Comparison of ENCODE assay signal across 26 cellular contexts in the genomic region with DNA sequence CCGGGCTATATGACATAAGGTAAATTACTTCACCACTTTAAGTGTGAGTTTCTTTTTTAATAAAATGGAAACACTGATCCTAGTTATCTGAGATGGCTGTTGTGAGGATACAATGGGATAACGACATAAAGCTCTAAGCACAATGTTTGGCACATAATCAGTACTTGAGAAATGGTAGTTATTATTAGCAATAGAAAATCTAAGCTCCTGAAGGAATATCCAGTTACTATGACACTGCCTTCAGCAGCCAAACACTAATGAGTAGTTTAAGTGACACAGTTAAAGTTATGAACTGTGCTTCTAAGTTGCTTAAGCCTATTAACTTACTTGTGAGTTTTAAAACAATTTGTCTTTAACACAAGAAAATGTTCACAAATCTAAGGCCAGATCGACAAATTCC.
"Had no signal": no experiment of that assay in that cellular context is flagged by ENCODE, and none has a peak within 500 bp of the region (broad histone marks: within the 10 kb centered on the region; RNA-seq: fewer than 3 reads in every experiment).

No MANE protein-coding gene starts in this region.

- H3K4me1 ChIP-seq: right lobe of liver, upper lobe of right lung had no signal

- H2AFZ ChIP-seq: neural progenitor cell had no signal

- ATAC-seq: activated CD8-positive, alpha-beta memory T cell treated with anti-CD3 and anti-CD28 coated beads, Interleukin-2, amount 10 ng/mL, durations not matched to agents 7 days and 5 days; activated CD8-positive, alpha-beta T cell treated with anti-CD3 and anti-CD28 coated beads, Interleukin-2, amount 10 ng/mL, durations not matched to agents 7 days and 5 days; gastroesophageal sphincter; left colon; naive thymus-derived CD4-positive, alpha-beta T cell; right lobe of liver; stimulated activated naive CD8-positive, alpha-beta T cell treated with anti-CD3 and anti-CD28 coated beads, Interleukin-15, Interleukin-2, amounts not matched to agents 100 U/mL and 50 U/mL, for 24 hours; upper lobe of right lung had no signal

- H3K9me3 ChIP-seq: right lobe of liver, tibial artery, upper lobe of right lung had no signal

- H3K9ac ChIP-seq: neural progenitor cell had no signal

- H3K27ac Mint-ChIP-seq: activated CD4-positive, alpha-beta T cell treated with anti-CD3 and anti-CD28 coated beads for 36 hours; activated CD8-positive, alpha-beta memory T cell treated with anti-CD3 and anti-CD28 coated beads, Interleukin-2, amount 10 ng/mL, durations not matched to agents 7 days and 5 days; activated CD8-positive, alpha-beta T cell treated with anti-CD3 and anti-CD28 coated beads, Interleukin-2, amount 10 ng/mL, durations not matched to agents 7 days and 5 days; activated naive CD4-positive, alpha-beta T cell treated with anti-CD3 and anti-CD28 coated beads, Interleukin-2, amount 50 U/mL, for 72 hours; dendritic cell treated with granulocyte-macrophage colony-stimulating factor and Interleukin-4, amounts not matched to agents 40 ng/mL and 50 ng/mL, for 4 days; naive thymus-derived CD4-positive, alpha-beta T cell had no signal

- H3K27ac ChIP-seq: gastroesophageal sphincter, right lobe of liver, tibial artery had no signal

- FAIRE-seq: endothelial cell of umbilical vein, keratinocyte had no signal

- H3K36me3 ChIP-seq: gastroesophageal sphincter, right lobe of liver, tibial artery, upper lobe of right lung had no signal

- H3K4me3 ChIP-seq: gastroesophageal sphincter, neural progenitor cell, right lobe of liver, tibial artery, upper lobe of right lung had no signal

- H3K27me3 ChIP-seq: gastroesophageal sphincter, neural progenitor cell, right lobe of liver, tibial artery, upper lobe of right lung had no signal

- H3K4me3 Mint-ChIP-seq: activated CD4-positive, alpha-beta T cell treated with anti-CD3 and anti-CD28 coated beads for 36 hours; activated CD8-positive, alpha-beta memory T cell treated with anti-CD3 and anti-CD28 coated beads, Interleukin-2, amount 10 ng/mL, durations not matched to agents 7 days and 5 days; activated CD8-positive, alpha-beta T cell treated with anti-CD3 and anti-CD28 coated beads, Interleukin-2, amount 10 ng/mL, durations not matched to agents 7 days and 5 days; activated T-cell treated with anti-CD3 and anti-CD28 coated beads, Interleukin-2, amount 50 U/mL, for 72 hours; brain; dendritic cell treated with granulocyte-macrophage colony-stimulating factor and Interleukin-4, amounts not matched to agents 40 ng/mL and 50 ng/mL, for 4 days; naive thymus-derived CD4-positive, alpha-beta T cell; neural progenitor cell had no signal

- H3K9me3 Mint-ChIP-seq: dendritic cell treated with granulocyte-macrophage colony-stimulating factor and Interleukin-4, amounts not matched to agents 40 ng/mL and 50 ng/mL, for 4 days had no signal

- DNase-seq: activated CD4-positive, alpha-beta T cell treated with anti-CD3 and anti-CD28 coated beads for 36 hours; activated CD4-positive, CD25-positive, alpha-beta regulatory T cell; activated CD8-positive, alpha-beta memory T cell treated with anti-CD3 and anti-CD28 coated beads, Interleukin-2, amount 10 ng/mL, durations not matched to agents 7 days and 5 days; activated CD8-positive, alpha-beta T cell treated with anti-CD3 and anti-CD28 coated beads, Interleukin-2, amount 10 ng/mL, durations not matched to agents 7 days and 5 days; activated naive CD4-positive, alpha-beta T cell; activated T-cell treated with anti-CD3 and anti-CD28 coated beads, Interleukin-2, amount 50 U/mL, for 72 hours; aorta; effector memory CD4-positive, alpha-beta T cell; hippocampal formation; left colon; mammary epithelial cell; naive thymus-derived CD4-positive, alpha-beta T cell; occipital lobe; right lobe of liver; stimulated activated CD4-positive, alpha-beta T cell treated with anti-CD3 and anti-CD28 coated beads, Interleukin-12 subunit alpha, Interleukin-12 subunit beta, amount 100 ng/mL, for 4 hours; stimulated activated CD4-positive, alpha-beta T cell treated with anti-CD3 and anti-CD28 coated beads, Interleukin-4, amount 100 ng/mL, for 1 hour; stimulated activated naive CD8-positive, alpha-beta T cell treated with anti-CD3 and anti-CD28 coated beads, Interleukin-15, Interleukin-2, amounts not matched to agents 100 U/mL and 50 U/mL, for 24 hours; tibial artery; upper lobe of right lung had no signal

- H3K27me3 Mint-ChIP-seq: activated CD8-positive, alpha-beta memory T cell treated with anti-CD3 and anti-CD28 coated beads, Interleukin-2, amount 10 ng/mL, durations not matched to agents 7 days and 5 days; brain; dendritic cell treated with granulocyte-macrophage colony-stimulating factor and Interleukin-4, amounts not matched to agents 40 ng/mL and 50 ng/mL, for 4 days had no signal

- H3K36me3 Mint-ChIP-seq: activated CD8-positive, alpha-beta memory T cell treated with anti-CD3 and anti-CD28 coated beads, Interleukin-2, amount 10 ng/mL, durations not matched to agents 7 days and 5 days; activated naive CD4-positive, alpha-beta T cell treated with anti-CD3 and anti-CD28 coated beads, Interleukin-2, amount 50 U/mL, for 72 hours had no signal
